ENCODE assay signal across 27 cellular contexts in the genomic region with DNA sequence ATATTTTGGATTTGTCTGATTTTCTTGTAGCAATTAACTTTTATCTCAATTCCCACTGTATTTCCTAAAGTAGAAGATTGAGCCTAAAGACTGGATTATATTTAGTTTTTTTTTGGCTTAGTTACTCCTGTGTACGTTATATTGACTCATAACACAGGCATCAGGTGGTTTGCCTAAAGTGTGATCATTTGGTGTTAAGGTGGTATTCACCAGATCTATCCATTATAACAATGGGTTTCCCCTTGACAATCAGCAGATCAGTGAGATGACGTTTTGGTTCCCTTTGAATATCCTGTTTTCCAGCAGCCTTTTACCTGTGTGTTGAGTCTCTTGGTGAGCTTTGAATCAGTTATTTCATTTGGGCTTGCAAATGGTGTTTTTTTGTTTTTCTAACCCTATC. TPM values are rescaled to one million over a fixed set of nuclear protein-coding genes. Genes with fewer than 3 reads are reported as not detected.
"Had no signal": no experiment of that assay in that cellular context is flagged by ENCODE, and none has a peak within 500 bp of the region (broad histone marks: within the 10 kb centered on the region; RNA-seq: fewer than 3 reads in every experiment).

No MANE protein-coding gene starts in this region.

- H3K36me3 Mint-ChIP-seq: activated naive CD4-positive, alpha-beta T cell treated with anti-CD3 and anti-CD28 coated beads, Interleukin-2, amount 10 ng/mL, durations not matched to agents 7 days and 5 days; WTC11 had no signal

- H3K27me3 ChIP-seq: brain microvascular endothelial cell, dorsolateral prefrontal cortex, esophagus muscularis mucosa, pancreas, SJCRH30, testis had no signal

- DNase-seq: activated CD4-positive, alpha-beta memory T cell treated with anti-CD3 and anti-CD28 coated beads, Interleukin-2, amount 10 ng/mL, durations not matched to agents 7 days and 5 days; activated CD8-positive, alpha-beta memory T cell treated with anti-CD3 and anti-CD28 coated beads, Interleukin-2, amount 50 U/mL, for 4 hours; activated effector memory CD4-positive, alpha-beta T cell treated with Interleukin-2 at 50 U/mL for 16 hours; activated naive CD4-positive, alpha-beta T cell treated with anti-CD3 and anti-CD28 coated beads, Interleukin-2, amount 10 ng/mL, durations not matched to agents 7 days and 5 days; activated T-cell treated with anti-CD3 and anti-CD28 coated beads, Interleukin-2, amount 50 U/mL, for 4 hours; aorta; brain microvascular endothelial cell; central memory CD4-positive, alpha-beta T cell; dorsolateral prefrontal cortex; glutamatergic neuron; hippocampal formation; left ventricle myocardium superior; nephron progenitor cell; pancreas; right cardiac atrium; SJCRH30; stimulated activated CD4-positive, alpha-beta T cell treated with anti-CD3 and anti-CD28 coated beads, Interleukin-12 subunit alpha, Interleukin-12 subunit beta, amount 100 ng/mL, for 4 hours; stimulated activated CD4-positive, alpha-beta T cell treated with anti-CD3 and anti-CD28 coated beads, Interleukin-4, amount 100 ng/mL, for 4 hours; T1000; testis had no signal

- H3K4me3 ChIP-seq: dorsolateral prefrontal cortex, esophagus muscularis mucosa, pancreas, SJCRH30, testis had no signal

- ATAC-seq: left ventricle myocardium superior, pancreas, right cardiac atrium, WTC11 had no signal

- H3K27ac Mint-ChIP-seq: activated CD4-positive, alpha-beta memory T cell treated with anti-CD3 and anti-CD28 coated beads, Interleukin-2, amount 10 ng/mL, durations not matched to agents 7 days and 5 days; activated naive CD4-positive, alpha-beta T cell treated with anti-CD3 and anti-CD28 coated beads, Interleukin-2, amount 10 ng/mL, durations not matched to agents 7 days and 5 days; nephron progenitor cell; type B pancreatic cell; WTC11 had no signal

- H3K9me3 Mint-ChIP-seq: activated CD4-positive, alpha-beta memory T cell treated with anti-CD3 and anti-CD28 coated beads, Interleukin-2, amount 10 ng/mL, durations not matched to agents 7 days and 5 days; activated naive CD4-positive, alpha-beta T cell treated with anti-CD3 and anti-CD28 coated beads, Interleukin-2, amount 10 ng/mL, durations not matched to agents 7 days and 5 days; activated T-cell treated with anti-CD3 and anti-CD28 coated beads, Interleukin-2, amount 50 U/mL, for 4 hours; type B pancreatic cell; WTC11 had no signal

- FAIRE-seq: frontal cortex, pancreas had no signal

- H3K36me3 ChIP-seq: brain microvascular endothelial cell, esophagus muscularis mucosa, pancreas, SJCRH30 had no signal

- H3K9me3 ChIP-seq: esophagus muscularis mucosa, pancreas, SJCRH30, testis had no signal

- H3K4me3 Mint-ChIP-seq: activated CD4-positive, alpha-beta memory T cell treated with anti-CD3 and anti-CD28 coated beads, Interleukin-2, amount 10 ng/mL, durations not matched to agents 7 days and 5 days; activated naive CD4-positive, alpha-beta T cell treated with anti-CD3 and anti-CD28 coated beads, Interleukin-2, amount 10 ng/mL, durations not matched to agents 7 days and 5 days; activated T-cell treated with anti-CD3 and anti-CD28 coated beads, Interleukin-2, amount 50 U/mL, for 4 hours; nephron progenitor cell; type B pancreatic cell; WTC11 had no signal

- H3K27me3 Mint-ChIP-seq: activated CD4-positive, alpha-beta memory T cell treated with anti-CD3 and anti-CD28 coated beads, Interleukin-2, amount 10 ng/mL, durations not matched to agents 7 days and 5 days; activated naive CD4-positive, alpha-beta T cell treated with anti-CD3 and anti-CD28 coated beads, Interleukin-2, amount 10 ng/mL, durations not matched to agents 7 days and 5 days; type B pancreatic cell had no signal

- H3K4me1 ChIP-seq: pancreas, SJCRH30 had no signal

- H3K27ac ChIP-seq: brain microvascular endothelial cell, dorsolateral prefrontal cortex, esophagus muscularis mucosa, pancreas, SJCRH30, testis had no signal

- H3K4me1 Mint-ChIP-seq: nephron progenitor cell had no signal

RNA-seq across cellular contexts. Expression of gene FRMPD2, which starts 50.1 kb away (rescaled TPM):
- total RNA-seq: activated CD4-positive, alpha-beta memory T cell treated with anti-CD3 and anti-CD28 coated beads, Interleukin-2, amount 10 ng/mL, durations not matched to agents 7 days and 5 days; activated T-cell treated with anti-CD3 and anti-CD28 coated beads, Interleukin-2, amount 50 U/mL, for 4 hours; aorta; esophagus muscularis mucosa; left ventricle myocardium superior; pulmonary artery endothelial cell; SJCRH30; T-helper 1 cell treated with Interleukin-12 subunit alpha and Interleukin-12 subunit beta and Interleukin-4 antibody, amounts not matched to agents 30 ng/mL and 1 ng/mL, for 36 hours had no signal
- polyA plus RNA-seq: adipose tissue, aorta had no signal
